Comparison of ENCODE assay signal across 1 cellular context in the genomic region with DNA sequence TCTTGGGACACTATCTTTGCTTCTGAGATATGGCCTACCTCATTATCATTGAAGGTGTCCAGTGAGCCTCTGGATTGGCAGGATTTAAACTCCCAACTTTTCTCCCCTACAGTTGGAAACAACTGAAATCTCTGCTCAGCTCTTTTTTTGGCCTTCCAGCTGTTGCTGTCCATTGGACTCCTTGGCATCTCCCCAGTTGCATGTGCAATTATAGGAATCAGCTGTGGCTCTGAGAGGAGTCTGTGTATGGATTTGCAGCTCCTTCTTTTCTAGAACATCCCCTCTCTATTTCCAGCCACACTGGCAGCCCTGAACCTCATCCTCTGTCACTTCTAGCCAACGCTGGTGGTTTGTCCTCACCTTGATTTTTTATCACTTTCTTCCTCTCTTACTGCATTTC.
TF ChIP-seq lines count a peak whose summit lies in the region.

No MANE protein-coding gene starts in this region.

TF ChIP-seq in IMR-90, 13 proteins besides CTCF, POLR2A, EP300 and RAD21:
- TF ChIP-seq SMC3 (IDR thresholded peaks at IDR 0.05; ENCODE audit: low read depth, low read length) (no peak), RFX5 (IDR thresholded peaks at IDR 0.05; ENCODE audit: low read depth, low read length) (no peak), FOS (IDR thresholded peaks at IDR 0.05; ENCODE audit: low read depth, low read length) (no peak), RCOR1 (IDR thresholded peaks at IDR 0.05; ENCODE audit: insufficient replicate concordance, low read length) (no peak), MAZ (IDR thresholded peaks at IDR 0.05; ENCODE audit: borderline replicate concordance, low read depth, low read length) (no peak)
- TF ChIP-seq, protein P1, sequence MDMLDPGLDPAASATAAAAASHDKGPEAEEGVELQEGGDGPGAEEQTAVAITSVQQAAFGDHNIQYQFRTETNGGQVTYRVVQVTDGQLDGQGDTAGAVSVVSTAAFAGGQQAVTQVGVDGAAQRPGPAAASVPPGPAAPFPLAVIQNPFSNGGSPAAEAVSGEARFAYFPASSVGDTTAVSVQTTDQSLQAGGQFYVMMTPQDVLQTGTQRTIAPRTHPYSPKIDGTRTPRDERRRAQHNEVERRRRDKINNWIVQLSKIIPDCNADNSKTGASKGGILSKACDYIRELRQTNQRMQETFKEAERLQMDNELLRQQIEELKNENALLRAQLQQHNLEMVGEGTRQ (IDR thresholded peaks at IDR 0.05; ENCODE audit: low read depth, low read length), result no peak
- TF ChIP-seq, protein P2, sequence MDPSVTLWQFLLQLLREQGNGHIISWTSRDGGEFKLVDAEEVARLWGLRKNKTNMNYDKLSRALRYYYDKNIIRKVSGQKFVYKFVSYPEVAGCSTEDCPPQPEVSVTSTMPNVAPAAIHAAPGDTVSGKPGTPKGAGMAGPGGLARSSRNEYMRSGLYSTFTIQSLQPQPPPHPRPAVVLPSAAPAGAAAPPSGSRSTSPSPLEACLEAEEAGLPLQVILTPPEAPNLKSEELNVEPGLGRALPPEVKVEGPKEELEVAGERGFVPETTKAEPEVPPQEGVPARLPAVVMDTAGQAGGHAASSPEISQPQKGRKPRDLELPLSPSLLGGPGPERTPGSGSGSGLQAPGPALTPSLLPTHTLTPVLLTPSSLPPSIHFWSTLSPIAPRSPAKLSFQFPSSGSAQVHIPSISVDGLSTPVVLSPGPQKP (IDR thresholded peaks at IDR 0.05; ENCODE audit: borderline replicate concordance, low read depth, low read length), result no peak
TF ChIP-seq in IMR-90: peak in this region for 0.
